ENCODE assay signal across 26 cellular contexts in the genomic region with DNA sequence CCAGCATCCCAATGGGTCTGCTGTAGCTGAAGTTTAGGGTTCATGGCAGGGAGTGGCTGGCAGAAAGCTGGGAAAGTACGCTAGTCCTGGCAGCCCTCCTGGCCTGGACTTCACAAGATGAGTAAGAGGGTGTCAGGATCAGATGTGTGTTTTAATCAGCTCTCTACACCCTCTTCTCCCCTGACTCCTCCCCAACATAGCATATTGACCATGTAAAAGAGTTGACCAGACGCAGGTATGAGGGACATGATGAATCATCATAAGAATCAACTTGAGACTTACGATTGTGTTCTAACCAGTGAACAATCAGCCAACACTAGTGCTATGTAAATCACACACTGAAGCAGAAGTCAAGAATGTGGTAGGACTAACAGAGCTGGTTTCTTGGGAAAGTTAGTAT. TPM values are rescaled to one million over a fixed set of nuclear protein-coding genes. Genes with fewer than 3 reads are reported as not detected.
DNase-seq lines count a peak whose midpoint lies in the region; ATAC-seq and TF ChIP-seq lines count a peak whose summit lies in the region.
"Had no signal": no experiment of that assay in that cellular context is flagged by ENCODE, and none has a peak within 500 bp of the region (broad histone marks: within the 10 kb centered on the region; RNA-seq: fewer than 3 reads in every experiment).

No MANE protein-coding gene starts in this region.

- H2BK15ac ChIP-seq in mesenchymal stem cell (ENCODE audit: low read depth, poor library complexity, severe bottlenecking) = no peak overlapping the region

- H3K4ac ChIP-seq in mesenchymal stem cell (ENCODE audit: low read depth in 1 of 2, low read length in 2 of 2) = no peak overlapping the region

- peaks cover 4 to 33% of the 10 kb centered on the region in 2 donors for H3K27me3 ChIP-seq in left lung
- peaks cover 17 to 43% of the 10 kb centered on the region in 2 experiments for H3K27me3 ChIP-seq in mesenchymal stem cell (ENCODE audit: control insufficient read depth in 1 of 2, insufficient read depth in 1 of 2, low read length in 2 of 2)
- H3K27me3 ChIP-seq: pancreas had no signal

- peaks cover 6 to 10% of the 10 kb centered on the region in 2 donors for H3K4me1 ChIP-seq in left lung
- H3K4me1 ChIP-seq in mesenchymal stem cell (ENCODE audit: control insufficient read depth, insufficient read depth, low read depth, low read length) = peaks cover 12% of the 10 kb centered on the region

- ATAC-seq in left lung (peak; percentile 69), HG03025 (IDR thresholded peaks at IDR 0.05; ENCODE audit: low FRiP score, unreplicated experiment) (no peak), GM18909 (IDR thresholded peaks at IDR 0.05; ENCODE audit: poor library complexity, unreplicated experiment) (no peak), GM19035 (IDR thresholded peaks at IDR 0.05; ENCODE audit: unreplicated experiment) (no peak)
- ATAC-seq: Panc1; right cardiac atrium; stimulated activated naive CD8-positive, alpha-beta T cell treated with anti-CD3 and anti-CD28 coated beads, Interleukin-15, Interleukin-2, amounts not matched to agents 100 U/mL and 50 U/mL, for 24 hours had no signal

- H2AK5ac ChIP-seq in mesenchymal stem cell (ENCODE audit: low read length, severe bottlenecking) = no peak overlapping the region

- H3K27ac ChIP-seq in left lung (no peak overlapping the region), mesenchymal stem cell (ENCODE audit: low read length, poor library complexity, severe bottlenecking) (no peak overlapping the region)
- H3K27ac ChIP-seq: 22Rv1, KMS-11, left ventricle myocardium inferior, pancreas had no signal

- H2BK12ac ChIP-seq in mesenchymal stem cell (ENCODE audit: low read length in 2 of 2) = no peak overlapping the region

- H3K18ac ChIP-seq in mesenchymal stem cell (ENCODE audit: low read depth in 1 of 2, low read length in 2 of 2) = no peak overlapping the region

- no peak overlapping the region for H4K8ac ChIP-seq in mesenchymal stem cell (ENCODE audit: low read length)

- H3K36me3 ChIP-seq in left lung (no peaks in the 10 kb centered on the region), mesenchymal stem cell (ENCODE audit: control insufficient read depth in 1 of 2, insufficient read depth in 2 of 2, low read depth in 1 of 2, low read length in 2 of 2) (no peaks in the 10 kb centered on the region)
- H3K36me3 ChIP-seq: left ventricle myocardium inferior, pancreas had no signal

- no peak overlapping the region for H3K14ac ChIP-seq in mesenchymal stem cell (ENCODE audit: low read length in 2 of 2)

- no peak overlapping the region for H2AFZ ChIP-seq in mesenchymal stem cell (ENCODE audit: low read depth, low read length)

- no peak overlapping the region for H3K9ac ChIP-seq in mesenchymal stem cell (ENCODE audit: low read length)
- H3K9ac ChIP-seq: KMS-11 had no signal

- WGBS in mesenchymal stem cell = 64% methylated on average over 2 of the region's 3 CpGs

- intact Hi-C loops in left lung (cut with DNase I) = no loop called here

- no peak overlapping the region for H4K91ac ChIP-seq in mesenchymal stem cell (ENCODE audit: low read length)

- no peak overlapping the region for H3K23ac ChIP-seq in mesenchymal stem cell (ENCODE audit: low read length in 2 of 2)

- TF ChIP-seq CTCF in epithelial cell of esophagus (IDR thresholded peaks at IDR 0.05; ENCODE audit: insufficient read depth, low read depth, low read length, missing control alignments) = no peak
- TF ChIP-seq CTCF in left lung (IDR thresholded peaks at IDR 0.05) = no peak

- H3K4me3 ChIP-seq in epithelial cell of esophagus (ENCODE audit: low read length) (no peak overlapping the region), left lung (no peak overlapping the region), mesenchymal stem cell (ENCODE audit: insufficient read depth in 1 of 2, low read depth in 1 of 2, low read length in 2 of 2) (no peak overlapping the region)
- H3K4me3 ChIP-seq: left ventricle myocardium inferior, pancreas had no signal

- H3K9me3 ChIP-seq in left lung (no peaks in the 10 kb centered on the region), mesenchymal stem cell (ENCODE audit: control insufficient read depth, low read length) (no peaks in the 10 kb centered on the region)
- H3K9me3 ChIP-seq: left ventricle myocardium inferior, pancreas had no signal

- no peak overlapping the region for H2BK5ac ChIP-seq in mesenchymal stem cell (ENCODE audit: low read depth, low read length, poor library complexity, severe bottlenecking)

- peak; percentile 56 for DNase-seq in SIG-M5 treated with dmso at 0.1 percent for 504 hours (lab: John Stamatoyannopoulos, UW; ENCODE audit: unreplicated experiment)
- DNase-seq in SIG-M5 (lab: John Stamatoyannopoulos, UW) = no peak
- peak; percentile 96 for DNase-seq in epithelial cell of esophagus (ENCODE audit: low read depth)
- peak in 1 of 2 donors; percentile 39 for DNase-seq in left lung
- DNase-seq in mesenchymal stem cell = no peak
- DNase-seq: activated CD4-positive, alpha-beta T cell treated with anti-CD3 and anti-CD28 coated beads for 1 hour; activated naive CD4-positive, alpha-beta T cell treated with anti-CD3 and anti-CD28 coated beads for 36 hours; activated T-cell treated with anti-CD3 and anti-CD28 coated beads, Interleukin-2, amount 50 U/mL, for 48 hours; amygdala; caudate nucleus; CD4-positive, CD25-positive, alpha-beta regulatory T cell; head of caudate nucleus; left ventricle myocardium inferior; NCI-H510A; right cardiac atrium; stimulated activated naive CD8-positive, alpha-beta T cell treated with anti-CD3 and anti-CD28 coated beads, Interleukin-15, Interleukin-2, amounts not matched to agents 100 U/mL and 50 U/mL, for 24 hours had no signal

- no peak overlapping the region for H2BK120ac ChIP-seq in mesenchymal stem cell (ENCODE audit: low read depth, low read length)

- H3K4me2 ChIP-seq in mesenchymal stem cell (ENCODE audit: low read length, poor library complexity, severe bottlenecking) = no peak overlapping the region
- H3K4me2 ChIP-seq: KMS-11 had no signal

- H3K79me1 ChIP-seq in mesenchymal stem cell (replicated peaks; ENCODE audit: low read length, poor library complexity, severe bottlenecking) = no peaks in the 10 kb centered on the region

RNA-seq across cellular contexts. Expression of a gene that starts 5.3 kb away (rescaled TPM):
- total RNA-seq in left lung = 1 to 10 TPM; 2.5 to 6.3 TPM
- 0.03 TPM for polyA plus RNA-seq in mesenchymal stem cell (2013, experiment 1 of 2)
- 0.01 TPM for polyA plus RNA-seq in mesenchymal stem cell (2013, experiment 2 of 2)
- total RNA-seq: activated naive CD4-positive, alpha-beta T cell treated with anti-CD3 and anti-CD28 coated beads for 36 hours; CD4-positive, CD25-positive, alpha-beta regulatory T cell; left ventricle myocardium inferior; right cardiac atrium; SK-MEL-5; T-helper 1 cell treated with Interleukin-12 subunit alpha and Interleukin-12 subunit beta and Interleukin-4 antibody, amounts not matched to agents 30 ng/mL and 1 ng/mL, for 36 hours had no signal
- polyA plus RNA-seq: CD4-positive, CD25-positive, alpha-beta regulatory T cell; neural cell; right cardiac atrium had no signal

RNA-seq across cellular contexts. Expression of a gene that starts 57.0 kb away (rescaled TPM):
- total RNA-seq in left lung = 100 to 1,000 TPM; 138 to 162 TPM
- polyA plus RNA-seq in mesenchymal stem cell (2013, experiment 1 of 2) = 510 TPM
- polyA plus RNA-seq in mesenchymal stem cell (2013, experiment 2 of 2) = 468 TPM

Comparison
In these comparisons a context has a peak if more than half of its experiments do, and no peak if none do; other contexts are left out.
1. DNase-seq: peak in SIG-M5 treated with dmso at 0.1 percent for 504 hours (single experiment) and epithelial cell of esophagus (single experiment); none in SIG-M5 (single experiment) and mesenchymal stem cell (single experiment).